Comparison of ENCODE assay signal across 10 cellular contexts in genomic region chr20:24149881-24150307, GRCh38.
DNase-seq lines count a peak whose midpoint lies in the region; ATAC-seq, FAIRE-seq and TF ChIP-seq lines count a peak whose summit lies in the region.
"Had no signal": no experiment of that assay in that cellular context is flagged by ENCODE, and none has a peak within 500 bp of the region (broad histone marks: within the 10 kb centered on the region; RNA-seq: fewer than 3 reads in every experiment).

No MANE protein-coding gene starts in this region.

- no peak for TF ChIP-seq POLR2A in H54 (IDR thresholded peaks at IDR 0.05; ENCODE audit: low read depth, low read length)
- TF ChIP-seq POLR2A in GM18505 (IDR thresholded peaks at IDR 0.05; ENCODE audit: borderline replicate concordance, extremely low read depth, insufficient read depth, insufficient read length): no peak

- intact Hi-C loops in left colon (cut with DNase I, micrococcal nuclease): loop anchor here in 1 of 2 donors (10.0 kb wide), 1 partner anchor 55 kb away; no protein-coding TSS in a partner anchor

- DNase-seq in AG09319 (ENCODE audit: extremely low read depth, low read depth): no peak
- DNase-seq in H54 (ENCODE audit: insufficient read length, low spot score): peak; percentile 19
- DNase-seq in astrocyte of the cerebellum (ENCODE audit: low read depth): no peak
- DNase-seq in left colon: peak in 1 of 2 donors; percentile 11
- no peak for DNase-seq in OCI-M2 (lab: John Stamatoyannopoulos, UW; ENCODE audit: unreplicated experiment)
- DNase-seq: Peyer's patch had no signal

- in situ Hi-C loops in astrocyte of the cerebellum (cut with HindIII; ENCODE audit: low sequenced_read_pairs): no loop called here

- ATAC-seq in left colon (peak; percentile 60), GM18505 (IDR thresholded peaks at IDR 0.05; ENCODE audit: unreplicated experiment) (no peak), GM21528 (IDR thresholded peaks at IDR 0.05; ENCODE audit: low FRiP score, unreplicated experiment) (no peak), GM18498 (IDR thresholded peaks at IDR 0.05; ENCODE audit: unreplicated experiment) (no peak)
- ATAC-seq: activated naive CD4-positive, alpha-beta T cell treated with anti-CD3 and anti-CD28 coated beads, Interleukin-2, amount 50 U/mL, for 72 hours had no signal

- TF ChIP-seq CTCF in AG09319 (IDR thresholded peaks at IDR 0.05; ENCODE audit: low read depth, low read length) (peak; percentile 32), astrocyte of the cerebellum (IDR thresholded peaks at IDR 0.05; ENCODE audit: low read depth, low read length, missing control alignments) (peak; percentile 39)

- no peak overlapping the region for H3K4me3 ChIP-seq in astrocyte of the cerebellum (ENCODE audit: low read depth, low read length)
- H3K4me3 ChIP-seq: Peyer's patch had no signal

- no peak for FAIRE-seq in H54 (lab: Jason Lieb, UNC)
